ENCODE assay signal across 8 cellular contexts in genomic region chr3:16374047-16375019, GRCh38.
DNase-seq lines count a peak whose midpoint lies in the region; ATAC-seq and TF ChIP-seq lines count a peak whose summit lies in the region.

No MANE protein-coding gene starts in this region.

- H3K9ac ChIP-seq in OCI-LY1 (ENCODE audit: low read length) (peak overlapping the region; percentile 6; the same call in 1 of the 2 replicates), GM23248 (no peak overlapping the region)

- H3K27me3 ChIP-seq in OCI-LY1 (ENCODE audit: insufficient read depth, low read length), result no peaks in the 10 kb centered on the region
- no peaks in the 10 kb centered on the region for H3K27me3 ChIP-seq in uterus
- H3K27me3 ChIP-seq in vagina, result no peaks in the 10 kb centered on the region
- H3K27me3 ChIP-seq in GM23248 (replicated peaks; ENCODE audit: insufficient read depth), result no peaks in the 10 kb centered on the region

- in situ Hi-C loops in GM23248 (cut with MboI), result no loop called here

- peaks cover 14% of the 10 kb centered on the region for H3F3A ChIP-seq in OCI-LY1 (ENCODE audit: insufficient read depth, low read length)
- peaks cover 10% of the 10 kb centered on the region; the same call in 1 of the 2 replicates for H3F3A ChIP-seq in GM23248 (ENCODE audit: insufficient read depth)

- H3K79me2 ChIP-seq in OCI-LY1 (ENCODE audit: insufficient read depth, low read length) (peaks cover 14% of the 10 kb centered on the region; the same call in 1 of the 2 replicates), GM23248 (ENCODE audit: insufficient read depth) (no peaks in the 10 kb centered on the region)

- H3K36me3 ChIP-seq in OCI-LY1 (ENCODE audit: insufficient read depth, low read length) (peaks cover 85% of the 10 kb centered on the region), uterus (no peaks in the 10 kb centered on the region), vagina (no peaks in the 10 kb centered on the region), GM23248 (ENCODE audit: low read depth) (peaks cover 12% of the 10 kb centered on the region; the same call in 1 of the 2 replicates)

- peak overlapping the region; percentile 21; the same call in 1 of the 2 replicates for H3K4me2 ChIP-seq in OCI-LY1 (ENCODE audit: low read length)
- no peak overlapping the region for H3K4me2 ChIP-seq in GM23248 (ENCODE audit: unreplicated experiment)

- no peaks in the 10 kb centered on the region for H4K20me1 ChIP-seq in OCI-LY1 (ENCODE audit: insufficient read depth, low read length)
- no peaks in the 10 kb centered on the region for H4K20me1 ChIP-seq in GM23248 (ENCODE audit: insufficient read depth)

- intact Hi-C loops in Right ventricle myocardium inferior (cut with DNase I), result loop anchor here (5.0 kb wide), 1 partner anchor 93 kb away; no protein-coding TSS in a partner anchor
- intact Hi-C loops in cardiac septum (cut with DNase I), result loop anchor here (5.0 kb wide), 2 partner anchors 87 to 143 kb away; no protein-coding TSS in a partner anchor
- intact Hi-C loops in uterus (cut with DNase I; ENCODE audit: low total_unique reads), result no loop called here
- intact Hi-C loops in vagina (cut with DNase I), result no loop called here

- DNase-seq in Right ventricle myocardium inferior (ENCODE audit: missing footprints), result no peak
- DNase-seq in cardiac septum (ENCODE audit: low spot score), result no peak
- DNase-seq in globus pallidus (ENCODE audit: low spot score), result peak; percentile 39
- DNase-seq in uterus, result no peak
- DNase-seq in NOMO-1 (lab: John Stamatoyannopoulos, UW; ENCODE audit: unreplicated experiment in 2 of 2), result no peak
- DNase-seq in vagina (ENCODE audit: extremely low spot score in 2 of 2), result no peak
- no peak for DNase-seq in GM23248

- no peak for TF ChIP-seq POLR2A in uterus (IDR thresholded peaks at IDR 0.05)
- TF ChIP-seq POLR2A in vagina (IDR thresholded peaks at IDR 0.05), result no peak

- ATAC-seq in Right ventricle myocardium inferior, result peak; percentile 11

- H3K9me3 ChIP-seq in OCI-LY1 (ENCODE audit: low read length) (no peaks in the 10 kb centered on the region), uterus (no peaks in the 10 kb centered on the region), vagina (no peaks in the 10 kb centered on the region), GM23248 (ENCODE audit: low read depth) (no peaks in the 10 kb centered on the region)

- H3K4me1 ChIP-seq in OCI-LY1 (ENCODE audit: insufficient read depth, low read length, severe bottlenecking), result peaks cover 91% of the 10 kb centered on the region
- H3K4me1 ChIP-seq in uterus, result peaks cover 0 to 25% of the 10 kb centered on the region in 2 donors
- peaks cover 30% of the 10 kb centered on the region for H3K4me1 ChIP-seq in vagina
- H3K4me1 ChIP-seq in GM23248 (ENCODE audit: insufficient read depth), result peaks cover 21% of the 10 kb centered on the region; the same call in 1 of the 2 replicates

- TF ChIP-seq CTCF in OCI-LY1 (IDR thresholded peaks at IDR 0.05; ENCODE audit: low read length) (no peak), uterus (IDR thresholded peaks at IDR 0.05) (no peak), vagina (IDR thresholded peaks at IDR 0.05) (no peak)

- H2AFZ ChIP-seq in OCI-LY1 (ENCODE audit: low read length) (no peak overlapping the region), GM23248 (no peak overlapping the region)

- H3K4me3 ChIP-seq in OCI-LY1 (ENCODE audit: low read depth, low read length, poor library complexity, severe bottlenecking) (no peak overlapping the region), uterus (no peak overlapping the region), vagina (no peak overlapping the region), GM23248 (no peak overlapping the region)

- H3K9me2 ChIP-seq in OCI-LY1 (ENCODE audit: low read depth, low read length) (no peaks in the 10 kb centered on the region), GM23248 (ENCODE audit: insufficient read depth) (no peaks in the 10 kb centered on the region)

- H3K27ac ChIP-seq in OCI-LY1 (ENCODE audit: low read depth, low read length, poor library complexity, severe bottlenecking) (peak overlapping the region; percentile 97), uterus (peak overlapping the region; percentile 76 to 87), vagina (no peak overlapping the region), GM23248 (no peak overlapping the region)

- 91 to 94% methylated on average over 18 of the region's 18 CpGs for WGBS in GM23248 (ENCODE audit: low coverage in 1 of 2, low lambda C conversion rate in 2 of 2, missing lambda C conversion rate in 2 of 2), 2 experiments

Comparison
In these comparisons a context has a peak if more than half of its experiments do, and no peak if none do; other contexts are left out.
1. H3K27ac ChIP-seq: peak in OCI-LY1 (single experiment) and uterus (2 of 2); none in vagina (single experiment) and GM23248 (single experiment).
2. intact Hi-C loops: an anchor here in Right ventricle myocardium inferior (5.0 kb wide) and cardiac septum (5.0 kb wide); none called in uterus and vagina.